18 cellular contexts compared by ENCODE assay signal in genomic region chr2:12455626-12456025, GRCh38.
A peak's percentile ranks its signal among the peaks of the same experiment; 100 is the strongest.
DNase-seq lines count a peak whose midpoint lies in the region; ATAC-seq, FAIRE-seq and TF ChIP-seq lines count a peak whose summit lies in the region.
"Had no signal": no experiment of that assay in that cellular context is flagged by ENCODE, and none has a peak within 500 bp of the region (broad histone marks: within the 10 kb centered on the region; RNA-seq: fewer than 3 reads in every experiment).

No MANE protein-coding gene starts in this region.

- H3K9ac ChIP-seq in HepG2 (ENCODE audit: insufficient read depth, low read depth, low read length) (no peak overlapping the region), mesendoderm (ENCODE audit: low read length) (no peak overlapping the region)
- H3K9ac ChIP-seq: BLaER1 had no signal

- H3K27me3 ChIP-seq in HL-60 (ENCODE audit: insufficient read depth, poor library complexity, severe bottlenecking) (no peaks in the 10 kb centered on the region), HepG2 (ENCODE audit: control insufficient read depth in 1 of 2, insufficient read depth in 2 of 2, low read length in 2 of 2) (no peaks in the 10 kb centered on the region), mesendoderm (ENCODE audit: insufficient read depth, low read length, poor library complexity) (no peaks in the 10 kb centered on the region)
- H3K27me3 ChIP-seq: BLaER1, cardiac muscle cell, foreskin keratinocyte, thyroid gland had no signal

- H3K27me3 Mint-ChIP-seq in CD14-positive monocyte (ENCODE audit: low read depth in 3 of 3) = peaks cover 0 to 3% (median 0%) of the 10 kb centered on the region in 3 donors
- no peaks in the 10 kb centered on the region for H3K27me3 Mint-ChIP-seq in HFFc6 (ENCODE audit: insufficient read depth)
- H3K27me3 Mint-ChIP-seq: activated naive CD8-positive, alpha-beta T cell treated with anti-CD3 and anti-CD28 coated beads for 36 hours; effector memory CD8-positive, alpha-beta T cell; IgD-negative memory B cell had no signal

- H3K27ac Mint-ChIP-seq in CD14-positive monocyte = peak overlapping the region; percentile 78 to 92 (median 87)
- no peak overlapping the region for H3K27ac Mint-ChIP-seq in HFFc6
- H3K27ac Mint-ChIP-seq: GM23338 had no signal

- H3K9me3 ChIP-seq in HepG2 (ENCODE audit: low read length) = no peaks in the 10 kb centered on the region
- H3K9me3 ChIP-seq: BLaER1, thyroid gland had no signal

- H3K4ac ChIP-seq in mesendoderm (ENCODE audit: low read depth, low read length) = no peak overlapping the region

- H3K4me3 Mint-ChIP-seq in CD14-positive monocyte (no peak overlapping the region), HFFc6 (no peak overlapping the region)
- H3K4me3 Mint-ChIP-seq: GM23338 had no signal

- ATAC-seq in HepG2 (no peak), left colon (no peak)

- FAIRE-seq in HepG2 (lab: Jason Lieb, UNC) = no peak

- no peak overlapping the region for H2AK5ac ChIP-seq in mesendoderm (ENCODE audit: low read length)

- no peak for DNase-seq in CD14-positive monocyte (ENCODE audit: low spot score)
- DNase-seq in HL-60 (ENCODE audit: low read depth in 1 of 2, low spot score in 1 of 2) = no peak
- peak; percentile 64 to 81 for DNase-seq in cardiac fibroblast (ENCODE audit: low read depth in 2 of 2)
- no peak for DNase-seq in HepG2 (ENCODE audit: low spot score)
- DNase-seq in left colon = no peak
- no peak for DNase-seq in mesendoderm
- DNase-seq in DMS 273 treated with DMSO at 0.1 percent for 48 hours (lab: John Stamatoyannopoulos, UW) = no peak
- DNase-seq in HFFc6 = no peak
- DNase-seq: NCI-H187 treated with DMSO at 0.1 percent for 48 hours had no signal

- POLR2A ChIA-PET in HepG2 (lab: Yijun Ruan, JAX) = no interaction called here

- no peak overlapping the region for H2BK15ac ChIP-seq in mesendoderm (replicated peaks; ENCODE audit: low read depth)

- TF ChIP-seq CTCF in CD14-positive monocyte (IDR thresholded peaks at IDR 0.05) = no peak
- TF ChIP-seq CTCF in HL-60 (IDR thresholded peaks at IDR 0.05; ENCODE audit: insufficient read depth, low read length) = no peak
- no peak for TF ChIP-seq CTCF in cardiac fibroblast (IDR thresholded peaks at IDR 0.05; ENCODE audit: low read depth, low read length)
- TF ChIP-seq CTCF in HepG2 (CRISPR knock-in tag; IDR thresholded peaks at IDR 0.05) = no peak
- TF ChIP-seq CTCF in HFFc6 (IDR thresholded peaks at IDR 0.05) = no peak

- CTCF ChIA-PET in HepG2 (lab: Yijun Ruan, JAX; ENCODE audit: low intra/inter-chr PET ratio, low total read pairs) = no interaction called here

- TF ChIP-seq EP300 in HepG2 (IDR thresholded peaks at IDR 0.05; ENCODE audit: low read depth in 2 of 2, low read length in 2 of 2) (no peak), HepG2 (CRISPR knock-in tag; IDR thresholded peaks at IDR 0.05; ENCODE audit: borderline replicate concordance) (no peak)

- no TSS peak for BruUV-seq in HepG2 (replicated peaks; lab: Mats Ljungman, UMichigan)

- no peak overlapping the region for H2BK120ac ChIP-seq in mesendoderm (ENCODE audit: low read depth, low read length)

- H4K20me1 ChIP-seq in HepG2 (ENCODE audit: insufficient read depth, low read length) = no peaks in the 10 kb centered on the region
- H4K20me1 ChIP-seq: BLaER1 had no signal

- no peak overlapping the region for H3K4me2 ChIP-seq in HepG2 (ENCODE audit: low read depth, low read length)
- H3K4me2 ChIP-seq in mesendoderm (ENCODE audit: low read length) = no peak overlapping the region
- H3K4me2 ChIP-seq: GM23338 had no signal

- H3K79me1 ChIP-seq in mesendoderm (ENCODE audit: low read length) = no peaks in the 10 kb centered on the region

- H2AFZ ChIP-seq in HepG2 (ENCODE audit: low read length) = no peak overlapping the region

- no peak overlapping the region for H2BK5ac ChIP-seq in mesendoderm (ENCODE audit: low read length)

- H3K36me3 Mint-ChIP-seq in CD14-positive monocyte = no peaks in the 10 kb centered on the region
- no peaks in the 10 kb centered on the region for H3K36me3 Mint-ChIP-seq in HFFc6 (ENCODE audit: low read depth)
- H3K36me3 Mint-ChIP-seq: IgD-negative memory B cell had no signal

- H3K9me3 Mint-ChIP-seq in CD14-positive monocyte = peaks cover 0 to 2% (median 0%) of the 10 kb centered on the region in 7 donors
- H3K9me3 Mint-ChIP-seq in HFFc6 = no peaks in the 10 kb centered on the region
- H3K9me3 Mint-ChIP-seq: activated naive CD8-positive, alpha-beta T cell treated with anti-CD3 and anti-CD28 coated beads for 36 hours; effector memory CD8-positive, alpha-beta T cell; GM23338; IgD-negative memory B cell; T-helper 1 cell treated with Interleukin-12 subunit alpha and Interleukin-12 subunit beta and Interleukin-4 antibody, amounts not matched to agents 30 μg/mL and 1 μg/mL, for 36 hours had no signal

- in situ Hi-C loops in HepG2 (cut with HindIII; ENCODE audit: extremely low pct_ligation_motif_present, low pct_unique_long_range_greater_than_20kb) = no loop called here

- TF ChIP-seq POLR2A in HepG2 (IDR thresholded peaks at IDR 0.05; ENCODE audit: insufficient read depth in 1 of 2, low read depth in 2 of 2, low read length in 2 of 2) = no peak

- H3K36me3 ChIP-seq in HepG2 (replicated peaks in 1 of 2; ENCODE audit: control insufficient read depth in 1 of 2, insufficient read depth in 2 of 2, low read length in 2 of 2) = no peaks in the 10 kb centered on the region
- H3K36me3 ChIP-seq in mesendoderm (ENCODE audit: control insufficient read depth, insufficient read depth, low read length) = no peaks in the 10 kb centered on the region
- H3K36me3 ChIP-seq: BLaER1, cardiac muscle cell, thyroid gland had no signal

- WGBS in HepG2 (ENCODE audit: low lambda C conversion rate) = 89% methylated on average over 2 of the region's 2 CpGs
- no CpG with 5 or more reads among the region's 2 CpGs for WGBS in mesendoderm (ENCODE audit: extremely low coverage, insufficient coverage, low lambda C conversion rate)

- H3K27ac ChIP-seq in HL-60 (replicated peaks) (peak overlapping the region; percentile 47), HepG2 (ENCODE audit: extremely low read length, insufficient read depth, low read length) (no peak overlapping the region), mesendoderm (ENCODE audit: low read depth, low read length) (no peak overlapping the region)
- H3K27ac ChIP-seq: BLaER1 had no signal

- no peak overlapping the region for H3K23ac ChIP-seq in mesendoderm (ENCODE audit: low read length)

- no peak overlapping the region for H4K8ac ChIP-seq in mesendoderm (ENCODE audit: low read depth, low read length)

- H3K4me1 Mint-ChIP-seq in CD14-positive monocyte (peaks cover 54% of the 10 kb centered on the region), HFFc6 (ENCODE audit: low read depth) (peaks cover 38% of the 10 kb centered on the region)

- H3K56ac ChIP-seq in mesendoderm (ENCODE audit: low read length) = no peak overlapping the region

- intact Hi-C loops in CD14-positive monocyte (cut with micrococcal nuclease) (loop anchor here in 1 of 2 donors (5.0 to 10.0 kb wide), 2 partner anchors 47 to 129 kb away; no protein-coding TSS in a partner anchor), HepG2 (cut with micrococcal nuclease; ENCODE audit: unreplicated experiment) (no loop called here), left colon (cut with DNase I, micrococcal nuclease) (no loop called here)

- H4K5ac ChIP-seq in mesendoderm (ENCODE audit: low read length) = no peak overlapping the region

- no peak for TF ChIP-seq RAD21 in HepG2 (CRISPR knock-in tag; IDR thresholded peaks at IDR 0.05)

- H3K4me1 ChIP-seq in HepG2 (ENCODE audit: insufficient read depth, low read length) (peaks cover 20% of the 10 kb centered on the region), mesendoderm (ENCODE audit: control insufficient read depth, low read depth, low read length) (peaks cover 2% of the 10 kb centered on the region)
- H3K4me1 ChIP-seq: foreskin keratinocyte had no signal

- H3K18ac ChIP-seq in mesendoderm (ENCODE audit: low read length) = no peak overlapping the region

- no peak overlapping the region for H3K4me3 ChIP-seq in HL-60 (replicated peaks; ENCODE audit: insufficient read depth, low read length)
- H3K4me3 ChIP-seq in cardiac fibroblast (replicated peaks in 1 of 2; ENCODE audit: low read depth in 2 of 2, low read length in 2 of 2) = no peak overlapping the region
- no peak overlapping the region for H3K4me3 ChIP-seq in HepG2 (replicated peaks in 1 of 3; ENCODE audit: insufficient read depth in 1 of 3, low read depth in 2 of 3, low read length in 3 of 3)
- no peak overlapping the region for H3K4me3 ChIP-seq in mesendoderm (ENCODE audit: low read length)
- H3K4me3 ChIP-seq: BLaER1, cardiac muscle cell, GM23338, thyroid gland had no signal

- H3K79me2 ChIP-seq in HepG2 (ENCODE audit: insufficient read depth, low read length) (no peaks in the 10 kb centered on the region), mesendoderm (ENCODE audit: control insufficient read depth, insufficient read depth, low read length) (no peaks in the 10 kb centered on the region)

TF ChIP-seq in HepG2, 621 proteins besides CTCF, POLR2A, EP300 and RAD21:
- TF ChIP-seq ATF1 (CRISPR knock-in tag; IDR thresholded peaks at IDR 0.05) = no peak
- TF ChIP-seq CBFB (CRISPR knock-in tag; IDR thresholded peaks at IDR 0.05) = no peak
- TF ChIP-seq CBX2 (IDR thresholded peaks at IDR 0.05; ENCODE audit: low read depth, low read length) = no peak
- no peak for TF ChIP-seq CBX2 (CRISPR knock-in tag; IDR thresholded peaks at IDR 0.05; ENCODE audit: low read depth)
- TF ChIP-seq ATF7 (IDR thresholded peaks at IDR 0.05) = peak; percentile 20; the same call in 1 of the 2 replicates
- TF ChIP-seq ATF7 (CRISPR knock-in tag; IDR thresholded peaks at IDR 0.05) = no peak
TF ChIP-seq in HepG2: peak in this region for 1.

Comparison
In these comparisons a context has a peak if more than half of its experiments do, and no peak if none do; other contexts are left out.
1. DNase-seq: peak in cardiac fibroblast (2 of 2); none in CD14-positive monocyte (single experiment), HL-60 (0 of 2), HepG2 (single experiment), left colon (0 of 2), mesendoderm (single experiment), DMS 273 treated with DMSO at 0.1 percent for 48 hours (single experiment) and HFFc6 (single experiment).